In genomic region chr11:73875840-73876239, GRCh38 we compare ENCODE assay signal across 1 cellular context.
A peak's percentile ranks its signal among the peaks of the same experiment; 100 is the strongest.
TF ChIP-seq lines count a peak whose summit lies in the region.

No MANE protein-coding gene starts in this region.

TF ChIP-seq in HepG2, 621 proteins besides CTCF, POLR2A, EP300 and RAD21 (continued from another document):
- TF ChIP-seq, protein P1, sequence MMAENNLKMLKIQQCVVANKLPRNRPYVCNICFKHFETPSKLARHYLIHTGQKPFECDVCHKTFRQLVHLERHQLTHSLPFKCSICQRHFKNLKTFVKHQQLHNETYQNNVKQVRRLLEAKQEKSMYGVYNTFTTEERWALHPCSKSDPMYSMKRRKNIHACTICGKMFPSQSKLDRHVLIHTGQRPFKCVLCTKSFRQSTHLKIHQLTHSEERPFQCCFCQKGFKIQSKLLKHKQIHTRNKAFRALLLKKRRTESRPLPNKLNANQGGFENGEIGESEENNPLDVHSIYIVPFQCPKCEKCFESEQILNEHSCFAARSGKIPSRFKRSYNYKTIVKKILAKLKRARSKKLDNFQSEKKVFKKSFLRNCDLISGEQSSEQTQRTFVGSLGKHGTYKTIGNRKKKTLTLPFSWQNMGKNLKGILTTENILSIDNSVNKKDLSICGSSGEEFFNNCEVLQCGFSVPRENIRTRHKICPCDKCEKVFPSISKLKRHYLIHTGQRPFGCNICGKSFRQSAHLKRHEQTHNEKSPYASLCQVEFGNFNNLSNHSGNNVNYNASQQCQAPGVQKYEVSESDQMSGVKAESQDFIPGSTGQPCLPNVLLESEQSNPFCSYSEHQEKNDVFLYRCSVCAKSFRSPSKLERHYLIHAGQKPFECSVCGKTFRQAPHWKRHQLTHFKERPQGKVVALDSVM (CRISPR knock-in tag; IDR thresholded peaks at IDR 0.05): peak; percentile 83
- TF ChIP-seq, protein P2, sequence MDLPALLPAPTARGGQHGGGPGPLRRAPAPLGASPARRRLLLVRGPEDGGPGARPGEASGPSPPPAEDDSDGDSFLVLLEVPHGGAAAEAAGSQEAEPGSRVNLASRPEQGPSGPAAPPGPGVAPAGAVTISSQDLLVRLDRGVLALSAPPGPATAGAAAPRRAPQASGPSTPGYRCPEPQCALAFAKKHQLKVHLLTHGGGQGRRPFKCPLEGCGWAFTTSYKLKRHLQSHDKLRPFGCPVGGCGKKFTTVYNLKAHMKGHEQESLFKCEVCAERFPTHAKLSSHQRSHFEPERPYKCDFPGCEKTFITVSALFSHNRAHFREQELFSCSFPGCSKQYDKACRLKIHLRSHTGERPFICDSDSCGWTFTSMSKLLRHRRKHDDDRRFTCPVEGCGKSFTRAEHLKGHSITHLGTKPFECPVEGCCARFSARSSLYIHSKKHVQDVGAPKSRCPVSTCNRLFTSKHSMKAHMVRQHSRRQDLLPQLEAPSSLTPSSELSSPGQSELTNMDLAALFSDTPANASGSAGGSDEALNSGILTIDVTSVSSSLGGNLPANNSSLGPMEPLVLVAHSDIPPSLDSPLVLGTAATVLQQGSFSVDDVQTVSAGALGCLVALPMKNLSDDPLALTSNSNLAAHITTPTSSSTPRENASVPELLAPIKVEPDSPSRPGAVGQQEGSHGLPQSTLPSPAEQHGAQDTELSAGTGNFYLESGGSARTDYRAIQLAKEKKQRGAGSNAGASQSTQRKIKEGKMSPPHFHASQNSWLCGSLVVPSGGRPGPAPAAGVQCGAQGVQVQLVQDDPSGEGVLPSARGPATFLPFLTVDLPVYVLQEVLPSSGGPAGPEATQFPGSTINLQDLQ (CRISPR knock-in tag; IDR thresholded peaks at IDR 0.05): 0 out of 2 replicates have a peak, but pooled peaks have one; percentile 28
- no peak for TF ChIP-seq ZNF547 (CRISPR knock-in tag; IDR thresholded peaks at IDR 0.05)
- TF ChIP-seq TEAD3 (CRISPR knock-in tag; optimal IDR thresholded peaks at IDR 0.05; ENCODE audit: borderline replicate concordance): peak; percentile 63
- no peak for TF ChIP-seq ZNF564 (CRISPR knock-in tag; IDR thresholded peaks at IDR 0.05)
